In genomic region chr10:17200035-17200884, GRCh38 we compare ENCODE assay signal across 8 cellular contexts. TPM values are rescaled to one million over a fixed set of nuclear protein-coding genes. Genes with fewer than 3 reads are reported as not detected.
DNase-seq lines count a peak whose midpoint lies in the region; ATAC-seq, FAIRE-seq and TF ChIP-seq lines count a peak whose summit lies in the region.

No MANE protein-coding gene starts in this region.

- in situ Hi-C loops in KBM-7 (cut with MboI; ENCODE audit: low pct_unique_long_range_greater_than_20kb, low sequenced_read_pairs) = no loop called here

- H3K9ac ChIP-seq in liver (ENCODE audit: low read depth in 1 of 2, low read length in 2 of 2) = peak overlapping the region in 1 of 2 donors; percentile 42

- H3K36me3 ChIP-seq in CD4-positive, CD25-positive, alpha-beta regulatory T cell (ENCODE audit: control insufficient read depth, insufficient read depth, low read length) = no peaks in the 10 kb centered on the region
- H3K36me3 ChIP-seq in ascending aorta (no peaks in the 10 kb centered on the region), liver (ENCODE audit: control insufficient read depth in 4 of 4, insufficient read depth in 3 of 4, low read depth in 1 of 4, low read length in 3 of 4) (no peaks in the 10 kb centered on the region), tibial nerve (no peaks in the 10 kb centered on the region)

- peaks cover 15% of the 10 kb centered on the region for H3K4me1 ChIP-seq in CD4-positive, CD25-positive, alpha-beta regulatory T cell (ENCODE audit: control insufficient read depth, insufficient read depth, low read length, poor library complexity, severe bottlenecking)
- H3K4me1 ChIP-seq in ascending aorta (peaks cover 0 to 21% of the 10 kb centered on the region in 2 donors), liver (ENCODE audit: control insufficient read depth in 4 of 4, insufficient read depth in 4 of 4, low read length in 3 of 4) (peaks cover 0 to 11% (median 4%) of the 10 kb centered on the region in 4 donors), tibial nerve (peaks cover 0 to 27% (median 6%) of the 10 kb centered on the region in 4 donors)

- H3K4me1 Mint-ChIP-seq in CD4-positive, CD25-positive, alpha-beta regulatory T cell = peaks cover 16 to 35% (median 27%) of the 10 kb centered on the region in 4 donors

- no peaks in the 10 kb centered on the region for H3K36me3 Mint-ChIP-seq in CD4-positive, CD25-positive, alpha-beta regulatory T cell

- no peak for FAIRE-seq in GM19239 (lab: Jason Lieb, UNC)

- H3K9me3 Mint-ChIP-seq in CD4-positive, CD25-positive, alpha-beta regulatory T cell = no peaks in the 10 kb centered on the region

- TF ChIP-seq RAD21 in liver (IDR thresholded peaks at IDR 0.05) = no peak

- TF ChIP-seq POLR2A in tibial nerve (IDR thresholded peaks at IDR 0.05) = no peak

- TF ChIP-seq EP300 in tibial nerve (IDR thresholded peaks at IDR 0.05) = no peak

- peak overlapping the region; percentile 96 to 97 (median 97) for H3K27ac Mint-ChIP-seq in CD4-positive, CD25-positive, alpha-beta regulatory T cell

- no peak for ATAC-seq in CD4-positive, CD25-positive, alpha-beta regulatory T cell (ENCODE audit: low read depth in 2 of 2)
- no peak for ATAC-seq in GM19395 (IDR thresholded peaks at IDR 0.05; ENCODE audit: unreplicated experiment)

- 43% methylated on average over 10 of the region's 10 CpGs for whole genome bisulfite sequencing in liver
- 1 to 3% methylated on average over 10 of the region's 10 CpGs for WGBS in tibial nerve, 2 donors

- no peaks in the 10 kb centered on the region for H3K9me3 ChIP-seq in CD4-positive, CD25-positive, alpha-beta regulatory T cell (ENCODE audit: control insufficient read depth in 2 of 2, low read length in 2 of 2)
- no peaks in the 10 kb centered on the region for H3K9me3 ChIP-seq in ascending aorta
- no peaks in the 10 kb centered on the region for H3K9me3 ChIP-seq in liver (ENCODE audit: control insufficient read depth in 4 of 4, low read length in 3 of 4)
- no peaks in the 10 kb centered on the region for H3K9me3 ChIP-seq in tibial nerve

- H3K27me3 ChIP-seq in CD4-positive, CD25-positive, alpha-beta regulatory T cell (ENCODE audit: control insufficient read depth, insufficient read depth, low read length) = no peaks in the 10 kb centered on the region
- no peaks in the 10 kb centered on the region for H3K27me3 ChIP-seq in ascending aorta
- H3K27me3 ChIP-seq in liver (ENCODE audit: control insufficient read depth in 4 of 4, insufficient read depth in 4 of 4, low read length in 3 of 4) = no peaks in the 10 kb centered on the region
- H3K27me3 ChIP-seq in tibial nerve = no peaks in the 10 kb centered on the region

- DNase-seq in CD4-positive, CD25-positive, alpha-beta regulatory T cell = no peak
- DNase-seq in KBM-7 (peak; percentile 50), ascending aorta (ENCODE audit: low spot score in 2 of 2) (no peak), tibial nerve (ENCODE audit: low spot score in 2 of 2) (no peak), GM19239 (ENCODE audit: insufficient read length, low spot score) (no peak)
- no peak for DNase-seq in activated CD8-positive, alpha-beta memory T cell treated with anti-CD3 and anti-CD28 coated beads, Interleukin-2, amount 50 U/mL, for 48 hours

- intact Hi-C loops in ascending aorta (cut with DNase I) = loop anchor here (2.0 to 5.0 kb wide), 3 partner anchors 15 to 198 kb away; no protein-coding TSS in a partner anchor

- no peak for TF ChIP-seq CTCF in ascending aorta (IDR thresholded peaks at IDR 0.05)
- TF ChIP-seq CTCF in liver (IDR thresholded peaks at IDR 0.05; ENCODE audit: low read depth, low read length, missing input control) = no peak
- TF ChIP-seq CTCF in tibial nerve (IDR thresholded peaks at IDR 0.05) = no peak

- peak overlapping the region; percentile 76 for H3K27ac ChIP-seq in CD4-positive, CD25-positive, alpha-beta regulatory T cell (ENCODE audit: insufficient read depth, low read length, poor library complexity, severe bottlenecking)
- H3K27ac ChIP-seq in ascending aorta = peak overlapping the region; percentile 94 to 96
- peak overlapping the region; percentile 86 to 91 for H3K27ac ChIP-seq in liver (ENCODE audit: low read depth in 1 of 2, low read length in 2 of 2)
- peak overlapping the region; percentile 88 to 97 (median 97) for H3K27ac ChIP-seq in tibial nerve

- peak overlapping the region; percentile 90 to 95 (median 94) for H3K4me3 Mint-ChIP-seq in CD4-positive, CD25-positive, alpha-beta regulatory T cell

- H3K4me3 ChIP-seq in CD4-positive, CD25-positive, alpha-beta regulatory T cell (ENCODE audit: low read depth, low read length) = peak overlapping the region; percentile 84
- H3K4me3 ChIP-seq in ascending aorta (peak overlapping the region; percentile 70 to 73), liver (ENCODE audit: low read depth in 1 of 3, low read length in 3 of 3) (peak overlapping the region; percentile 77 to 84 (median 82)), tibial nerve (peak overlapping the region; percentile 54 to 71 (median 62))

- no peaks in the 10 kb centered on the region for H3K27me3 Mint-ChIP-seq in CD4-positive, CD25-positive, alpha-beta regulatory T cell

TF ChIP-seq in liver, 16 proteins besides CTCF, POLR2A, EP300 and RAD21:
- no peak for TF ChIP-seq MAX (IDR thresholded peaks at IDR 0.05)
- no peak for TF ChIP-seq FOXA2 (IDR thresholded peaks at IDR 0.05)
- TF ChIP-seq HNF4A (conservative IDR thresholded peaks at IDR 0.05) = no peak
- no peak for TF ChIP-seq RXRA (IDR thresholded peaks at IDR 0.05)
- TF ChIP-seq HNF4G (IDR thresholded peaks at IDR 0.05) = no peak
- TF ChIP-seq SP1 (IDR thresholded peaks at IDR 0.05) = no peak
- no peak for TF ChIP-seq ATF3 (IDR thresholded peaks at IDR 0.05)
- TF ChIP-seq NR2F2 (IDR thresholded peaks at IDR 0.05) = no peak
- no peak for TF ChIP-seq ZBTB33 (IDR thresholded peaks at IDR 0.05)

RNA-seq across cellular contexts. Expression of gene TRDMT1, which starts 1.2 kb away (rescaled TPM):
- total RNA-seq in CD4-positive, CD25-positive, alpha-beta regulatory T cell = 12.2 TPM
- 1 to 10 TPM; 5.8 to 8.6 (median 7.2) TPM for polyA plus RNA-seq in CD4-positive, CD25-positive, alpha-beta regulatory T cell
- total RNA-seq in ascending aorta (5.7 TPM), liver (1 to 10 TPM; 1.7 to 2.4 TPM), tibial nerve (10 to 100 TPM; 12.9 to 17.5 (median 16.0) TPM)
- under 1 TPM; 0.38 to 0.43 TPM for polyA plus RNA-seq in liver

RNA-seq across cellular contexts. Expression of gene VIM, which starts 27.8 kb away (rescaled TPM):
- 1,005 TPM for total RNA-seq in CD4-positive, CD25-positive, alpha-beta regulatory T cell
- 100 to 1,000 TPM; 430 to 556 (median 487) TPM for polyA plus RNA-seq in CD4-positive, CD25-positive, alpha-beta regulatory T cell
- total RNA-seq in ascending aorta = 6,230 TPM
- 100 to 1,000 TPM in 1 of 2 donors, 10 to 100 TPM in 1; 78.1 to 212 TPM for total RNA-seq in liver
- polyA plus RNA-seq in liver = 100 to 1,000 TPM in 1 of 2 donors, 10 to 100 TPM in 1; 42.5 to 123 TPM
- 1,000 to 10,000 TPM; 6,350 to 8,587 (median 8,002) TPM for total RNA-seq in tibial nerve
